Comparison of ENCODE assay signal across 1 cellular context in the genomic region with DNA sequence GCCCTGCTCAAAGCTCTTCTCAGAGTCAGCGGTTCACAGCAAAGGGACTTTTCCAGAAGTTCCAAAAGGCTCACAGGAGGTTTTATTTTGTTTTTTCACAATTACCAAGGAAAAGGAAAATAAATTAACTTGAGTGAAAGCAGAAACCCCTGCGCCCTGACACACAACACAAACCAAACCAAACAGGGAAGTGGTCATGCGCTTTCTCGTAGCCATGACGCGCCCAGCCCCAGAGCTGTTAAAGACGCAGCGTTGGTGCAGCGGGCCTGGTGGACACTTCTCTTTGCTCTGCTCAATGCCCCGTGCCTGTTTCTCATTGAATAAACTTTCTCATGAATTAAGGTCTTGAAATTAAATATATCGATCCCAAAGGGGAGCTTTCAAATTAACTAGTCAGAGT.
TF ChIP-seq lines count a peak whose summit lies in the region.

No MANE protein-coding gene starts in this region.

TF ChIP-seq in HepG2, 621 proteins besides CTCF, POLR2A, EP300 and RAD21 (continued from another document):
- TF ChIP-seq, protein P1, sequence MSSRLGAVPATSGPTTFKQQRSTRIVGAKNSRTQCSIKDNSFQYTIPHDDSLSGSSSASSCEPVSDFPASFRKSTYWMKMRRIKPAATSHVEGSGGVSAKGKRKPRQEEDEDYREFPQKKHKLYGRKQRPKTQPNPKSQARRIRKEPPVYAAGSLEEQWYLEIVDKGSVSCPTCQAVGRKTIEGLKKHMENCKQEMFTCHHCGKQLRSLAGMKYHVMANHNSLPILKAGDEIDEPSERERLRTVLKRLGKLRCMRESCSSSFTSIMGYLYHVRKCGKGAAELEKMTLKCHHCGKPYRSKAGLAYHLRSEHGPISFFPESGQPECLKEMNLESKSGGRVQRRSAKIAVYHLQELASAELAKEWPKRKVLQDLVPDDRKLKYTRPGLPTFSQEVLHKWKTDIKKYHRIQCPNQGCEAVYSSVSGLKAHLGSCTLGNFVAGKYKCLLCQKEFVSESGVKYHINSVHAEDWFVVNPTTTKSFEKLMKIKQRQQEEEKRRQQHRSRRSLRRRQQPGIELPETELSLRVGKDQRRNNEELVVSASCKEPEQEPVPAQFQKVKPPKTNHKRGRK (CRISPR knock-in tag; IDR thresholded peaks at IDR 0.05) = no peak
- TF ChIP-seq ARID2 (CRISPR knock-in tag; IDR thresholded peaks at IDR 0.05; ENCODE audit: borderline replicate concordance) = no peak
- TF ChIP-seq HMGA1 (CRISPR knock-in tag; conservative IDR thresholded peaks at IDR 0.05) = no peak
- no peak for TF ChIP-seq CBX5 (CRISPR knock-in tag; IDR thresholded peaks at IDR 0.05; ENCODE audit: borderline replicate concordance)
- no peak for TF ChIP-seq BRCA1 (CRISPR knock-in tag; IDR thresholded peaks at IDR 0.05)
- no peak for TF ChIP-seq HHEX (CRISPR knock-in tag; IDR thresholded peaks at IDR 0.05)
- no peak for TF ChIP-seq ZNF382 (CRISPR knock-in tag; IDR thresholded peaks at IDR 0.05; ENCODE audit: borderline replicate concordance)
- TF ChIP-seq HNRNPL (IDR thresholded peaks at IDR 0.05; ENCODE audit: low read depth, low read length) = no peak
- no peak for TF ChIP-seq ZFP1 (CRISPR knock-in tag; IDR thresholded peaks at IDR 0.05)
- TF ChIP-seq REL (CRISPR knock-in tag; conservative IDR thresholded peaks at IDR 0.05) = no peak
- no peak for TF ChIP-seq U2AF2 (IDR thresholded peaks at IDR 0.05; ENCODE audit: low read depth, low read length)
